Comparison of ENCODE assay signal across 14 cellular contexts in the genomic region with DNA sequence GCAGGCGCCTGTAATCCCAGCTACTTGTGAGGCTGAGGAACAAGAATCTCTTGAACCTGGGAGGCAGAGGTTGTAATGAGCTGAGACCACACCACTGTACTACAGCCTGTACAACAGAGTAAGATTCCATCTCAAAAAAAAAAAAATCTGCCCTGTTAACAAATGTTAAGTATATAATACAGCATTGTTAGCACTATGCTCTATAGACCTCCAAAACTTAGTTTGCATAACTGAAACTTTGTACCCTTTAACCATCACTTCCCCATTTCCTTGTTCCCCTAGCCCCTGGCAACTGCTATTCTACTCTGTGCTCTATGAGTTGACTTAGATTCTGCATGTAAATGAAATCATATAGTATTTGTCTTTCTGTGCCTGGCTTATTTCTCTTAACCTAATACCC.
A peak's percentile ranks its signal among the peaks of the same experiment; 100 is the strongest.
DNase-seq lines count a peak whose midpoint lies in the region; ATAC-seq and TF ChIP-seq lines count a peak whose summit lies in the region.
"Had no signal": no experiment of that assay in that cellular context is flagged by ENCODE, and none has a peak within 500 bp of the region (broad histone marks: within the 10 kb centered on the region; RNA-seq: fewer than 3 reads in every experiment).

No MANE protein-coding gene starts in this region.

- H3K27ac Mint-ChIP-seq in memory B cell, result no peak overlapping the region
- H3K27ac Mint-ChIP-seq: GM23338 had no signal

- TF ChIP-seq CTCF in GM13976 (IDR thresholded peaks at IDR 0.05; ENCODE audit: borderline replicate concordance, control extremely low read depth, extremely low read depth, insufficient read depth, missing control alignments), result no peak

- ATAC-seq in GM19328 (IDR thresholded peaks at IDR 0.05; ENCODE audit: unreplicated experiment) (peak; percentile 98), HG02678 (IDR thresholded peaks at IDR 0.05; ENCODE audit: unreplicated experiment) (peak; percentile 98), HG03460 (IDR thresholded peaks at IDR 0.05; ENCODE audit: unreplicated experiment) (peak; percentile 99), memory B cell (ENCODE audit: low read depth) (peak; percentile 96)
- ATAC-seq: GM23338, heart right ventricle had no signal

- H3K36me3 Mint-ChIP-seq in memory B cell, result no peaks in the 10 kb centered on the region

- no peaks in the 10 kb centered on the region for H3K9me3 Mint-ChIP-seq in memory B cell
- H3K9me3 Mint-ChIP-seq: GM23338 had no signal

- DNase-seq in memory B cell (ENCODE audit: low spot score in 2 of 2) (no peak), GM13976 (ENCODE audit: low spot score) (no peak), HK-2 (ENCODE audit: unreplicated experiment) (no peak), hypothalamus (lab: John Stamatoyannopoulos, UW) (no peak)
- DNase-seq: activated CD4-positive, CD25-positive, alpha-beta regulatory T cell treated with anti-CD3 and anti-CD28 coated beads, Interleukin-2, amount 50 U/mL, for 72 hours; activated naive CD4-positive, alpha-beta T cell treated with Interleukin-2 at 50 U/mL for 16 hours; colonic mucosa; heart right ventricle; mesendoderm; NCI-H1092 had no signal

- H3K4me3 Mint-ChIP-seq in memory B cell, result peak overlapping the region; percentile 3
- H3K4me3 Mint-ChIP-seq: GM23338 had no signal

- H3K27me3 Mint-ChIP-seq in memory B cell, result no peaks in the 10 kb centered on the region

- in situ Hi-C loops in GM13976 (cut with MboI; ENCODE audit: low sequenced_read_pairs, unreplicated experiment), result no loop called here

- H3K4me1 Mint-ChIP-seq in memory B cell, result peaks cover 8% of the 10 kb centered on the region
- H3K4me1 Mint-ChIP-seq: GM23338 had no signal
